9 cellular contexts compared by ENCODE assay signal in genomic region chr9:124258765-124259272, GRCh38. TPM values are rescaled to one million over a fixed set of nuclear protein-coding genes. Genes with fewer than 3 reads are reported as not detected.
DNase-seq lines count a peak whose midpoint lies in the region; ATAC-seq, FAIRE-seq and TF ChIP-seq lines count a peak whose summit lies in the region.
"Had no signal": no experiment of that assay in that cellular context is flagged by ENCODE, and none has a peak within 500 bp of the region (broad histone marks: within the 10 kb centered on the region; RNA-seq: fewer than 3 reads in every experiment).

No MANE protein-coding gene starts in this region.

- no peaks in the 10 kb centered on the region for H3K27me3 ChIP-seq in bronchial epithelial cell (ENCODE audit: control insufficient read depth, insufficient read depth, low read length)
- no peaks in the 10 kb centered on the region for H3K27me3 ChIP-seq in uterus

- peak overlapping the region; percentile 96 for H3K4me3 Mint-ChIP-seq in memory B cell

- no peak for DNase-seq in AG04449 (ENCODE audit: low read depth, low spot score)
- peak; percentile 58 for DNase-seq in HuH-7.5 (ENCODE audit: low spot score)
- DNase-seq in bronchial epithelial cell (ENCODE audit: low read depth), result no peak
- no peak for DNase-seq in memory B cell (ENCODE audit: low spot score in 2 of 2)
- no peak for DNase-seq in uterus
- no peak for DNase-seq in mucosa of gallbladder (ENCODE audit: low spot score)

- H3K27me3 Mint-ChIP-seq in memory B cell, result no peaks in the 10 kb centered on the region

- TF ChIP-seq CTCF in AG04449 (IDR thresholded peaks at IDR 0.05; ENCODE audit: insufficient read depth, low read length, missing control alignments), result no peak
- no peak for TF ChIP-seq CTCF in bronchial epithelial cell (IDR thresholded peaks at IDR 0.05; ENCODE audit: insufficient read depth, low read length, severe bottlenecking)
- no peak for TF ChIP-seq CTCF in uterus (IDR thresholded peaks at IDR 0.05)

- intact Hi-C loops in uterus (cut with DNase I; ENCODE audit: low total_unique reads), result no loop called here

- peak overlapping the region; percentile 81 to 91 for H3K27ac ChIP-seq in uterus

- H3K36me3 Mint-ChIP-seq in memory B cell, result peaks cover 9% of the 10 kb centered on the region

- FAIRE-seq in bronchial epithelial cell (lab: Jason Lieb, UNC), result no peak
- FAIRE-seq: islet of Langerhans had no signal

- H3K9me3 Mint-ChIP-seq in memory B cell, result no peaks in the 10 kb centered on the region

- peak overlapping the region; percentile 89 for H3K27ac Mint-ChIP-seq in memory B cell

- H3K9me3 ChIP-seq in uterus, result no peaks in the 10 kb centered on the region

- H3K4me1 ChIP-seq in uterus, result peaks cover 3 to 15% of the 10 kb centered on the region in 2 donors

- H3K36me3 ChIP-seq in bronchial epithelial cell (ENCODE audit: control insufficient read depth, insufficient read depth, low read length), result no peaks in the 10 kb centered on the region
- H3K36me3 ChIP-seq in uterus, result no peaks in the 10 kb centered on the region

- peak overlapping the region; percentile 89 for H3K4me3 ChIP-seq in AG04449 (ENCODE audit: low read depth, low read length)
- peak overlapping the region; percentile 82 for H3K4me3 ChIP-seq in bronchial epithelial cell (ENCODE audit: low read depth, low read length)
- H3K4me3 ChIP-seq in uterus, result peak overlapping the region; percentile 44 to 55

- POLR2A ChIA-PET in AG04449 (lab: Yijun Ruan, JAX), result interaction anchor here (0.5 to 1.3 kb wide), 5 partner anchors 28 to 118 kb away, joined by 3 to 4 read pairs (median 3); no protein-coding TSS in a partner anchor

- peak; percentile 1 for ATAC-seq in memory B cell (ENCODE audit: low read depth)
- ATAC-seq in HG02759 (IDR thresholded peaks at IDR 0.05; ENCODE audit: unreplicated experiment), result no peak
- no peak for ATAC-seq in HG03135 (IDR thresholded peaks at IDR 0.05; ENCODE audit: unreplicated experiment)

- CTCF ChIA-PET in AG04449 (lab: Yijun Ruan, JAX), result no interaction called here

- peaks cover 56% of the 10 kb centered on the region for H3K4me1 Mint-ChIP-seq in memory B cell

- TF ChIP-seq POLR2A in uterus (IDR thresholded peaks at IDR 0.05), result no peak

RNA-seq across cellular contexts. Expression of gene NEK6, which starts 1.1 kb away (rescaled TPM):
- total RNA-seq in bronchial epithelial cell (8.4 and 14.7 TPM in 2 replicates), uterus (10 to 100 TPM in 3 of 4 donors, 1 to 10 TPM in 1; 6.1 to 38.5 (median 34.7) TPM), mucosa of gallbladder (96.7 TPM)
